ENCODE assay signal across 1 cellular context in genomic region chr19:862529-863304, GRCh38.
TF ChIP-seq lines count a peak whose summit lies in the region.

No MANE protein-coding gene starts in this region.

TF ChIP-seq in K562, 482 proteins besides CTCF, POLR2A, EP300 and RAD21 (continued from another document and continues in another):
- TF ChIP-seq ZNF324 (CRISPR knock-in tag; IDR thresholded peaks at IDR 0.05) (no peak), PREB (CRISPR knock-in tag; IDR thresholded peaks at IDR 0.05) (no peak), ZFX (CRISPR knock-in tag; IDR thresholded peaks at IDR 0.05) (peak; percentile 55), SP1 (CRISPR knock-in tag; IDR thresholded peaks at IDR 0.05) (peak; percentile 93), RUNX1 (IDR thresholded peaks at IDR 0.05; ENCODE audit: low read depth) (no peak), IRF2 (CRISPR knock-in tag; IDR thresholded peaks at IDR 0.05) (no peak), NFXL1 (CRISPR knock-in tag; IDR thresholded peaks at IDR 0.05) (no peak), ZNF778 (CRISPR knock-in tag; IDR thresholded peaks at IDR 0.05) (no peak), PML (IDR thresholded peaks at IDR 0.05; ENCODE audit: low read length) (no peak), HMBOX1 (IDR thresholded peaks at IDR 0.05) (peak; percentile 52; the same call in 1 of the 2 replicates), ZNF253 (CRISPR knock-in tag; conservative IDR thresholded peaks at IDR 0.05) (no peak), ZNF184 (CRISPR knock-in tag; IDR thresholded peaks at IDR 0.05) (no peak), NFE2 (IDR thresholded peaks at IDR 0.05; ENCODE audit: low read depth) (no peak), DPF2 (IDR thresholded peaks at IDR 0.05) (peak; percentile 16; the same call in 1 of the 2 replicates), XRCC3 (IDR thresholded peaks at IDR 0.05) (no peak), NR4A1 (CRISPR knock-in tag; IDR thresholded peaks at IDR 0.05) (0 out of 2 replicates have a peak, but pooled peaks have one; percentile 22), NR4A1 (tag; IDR thresholded peaks at IDR 0.05) (no peak), ZNF408 (CRISPR knock-in tag; IDR thresholded peaks at IDR 0.05; ENCODE audit: low read depth) (no peak), PRDM10 (IDR thresholded peaks at IDR 0.05; ENCODE audit: partially characterized antibody) (no peak), SMAD2 (IDR thresholded peaks at IDR 0.05; ENCODE audit: low read depth, low read length) (no peak), ZNF518B (CRISPR knock-in tag; IDR thresholded peaks at IDR 0.05) (no peak), FIP1L1 (IDR thresholded peaks at IDR 0.05; ENCODE audit: low read depth, low read length, poor library complexity, severe bottlenecking) (peak; percentile 49), JUNB (CRISPR knock-in tag; conservative IDR thresholded peaks at IDR 0.05) (no peak), MYBL2 (IDR thresholded peaks at IDR 0.05; ENCODE audit: low read depth) (no peak), MYBL2 (CRISPR knock-in tag; IDR thresholded peaks at IDR 0.05; ENCODE audit: borderline replicate concordance) (no peak), ZNF764 (CRISPR knock-in tag; IDR thresholded peaks at IDR 0.05; ENCODE audit: low read depth) (no peak), ZNF263 (CRISPR knock-in tag; IDR thresholded peaks at IDR 0.05; ENCODE audit: borderline replicate concordance) (0 out of 2 replicates have a peak, but pooled peaks have one; percentile 45), ZNF431 (CRISPR knock-in tag; IDR thresholded peaks at IDR 0.05) (no peak), ZNF584 (CRISPR knock-in tag; IDR thresholded peaks at IDR 0.05; ENCODE audit: low read depth) (no peak), STAT6 (CRISPR knock-in tag; IDR thresholded peaks at IDR 0.05) (no peak), MEIS2 (IDR thresholded peaks at IDR 0.05; ENCODE audit: partially characterized antibody) (no peak), HDGF (IDR thresholded peaks at IDR 0.05) (peak; percentile 89; the same call in 1 of the 2 replicates), ZNF696 (CRISPR knock-in tag; conservative IDR thresholded peaks at IDR 0.05) (no peak), HNRNPK (IDR thresholded peaks at IDR 0.05; ENCODE audit: low read depth, low read length, poor library complexity, severe bottlenecking) (no peak), ZNF124 (CRISPR knock-in tag; IDR thresholded peaks at IDR 0.05) (no peak), ZNF354B (CRISPR knock-in tag; IDR thresholded peaks at IDR 0.05) (no peak), BCLAF1 (IDR thresholded peaks at IDR 0.05; ENCODE audit: borderline replicate concordance in 1 of 2, control insufficient read depth in 1 of 2, low read depth in 2 of 2, low read length in 1 of 2) (no peak), ZNF175 (CRISPR knock-in tag; IDR thresholded peaks at IDR 0.05; ENCODE audit: low read depth) (no peak), XRCC4 (IDR thresholded peaks at IDR 0.05; ENCODE audit: extremely low read depth, insufficient read depth, insufficient read length) (no peak), MYC (IDR thresholded peaks at IDR 0.05; ENCODE audit: low read depth, low read length) (peak; percentile 51; the same call in 1 of the 2 replicates), MYC (CRISPR knock-in tag; IDR thresholded peaks at IDR 0.05; ENCODE audit: borderline replicate concordance, low read depth) (no peak), TRIM25 (IDR thresholded peaks at IDR 0.05; ENCODE audit: borderline replicate concordance) (no peak), GTF2B (IDR thresholded peaks at IDR 0.05; ENCODE audit: extremely low read depth, insufficient read length) (no peak)
